22 cellular contexts compared by ENCODE assay signal in the genomic region with DNA sequence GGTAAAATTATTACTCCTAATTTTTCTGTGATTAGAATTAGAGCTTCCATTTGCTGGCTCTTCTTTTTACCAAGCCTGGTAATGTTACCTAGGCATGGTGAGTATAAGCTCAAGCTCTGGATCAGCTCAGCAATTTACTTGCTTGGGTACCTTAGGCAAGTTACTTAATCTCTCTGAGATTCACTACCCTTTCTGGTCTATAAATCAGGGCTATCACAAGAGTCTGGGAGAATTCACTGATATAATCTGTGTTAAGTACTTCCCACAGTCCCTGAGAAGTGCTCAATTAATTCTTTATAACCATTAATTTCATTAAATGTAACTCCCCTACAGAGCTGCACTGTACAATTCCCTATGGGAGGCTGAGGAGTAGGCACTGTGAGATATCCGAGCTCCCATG.
"Had no signal": no experiment of that assay in that cellular context is flagged by ENCODE, and none has a peak within 500 bp of the region (broad histone marks: within the 10 kb centered on the region; RNA-seq: fewer than 3 reads in every experiment).

No MANE protein-coding gene starts in this region.

- ATAC-seq: esophagus mucosa; heart right ventricle; natural killer cell treated with Interleukin-12 subunit alpha and Interleukin-12 subunit beta and Interleukin-15 and Interleukin-18, amount 100 ng/mL, for 72 hours; stimulated activated naive B cell treated with anti-CD40 and anti-IgM and Interleukin-4, amounts not matched to agents 10 μg/mL and 1 μg/mL and 100 μg/mL, for 72 hours had no signal

- H3K27me3 Mint-ChIP-seq: activated CD4-positive, alpha-beta T cell treated with anti-CD3 and anti-CD28 coated beads, Interleukin-2, amount 10 ng/mL, durations not matched to agents 7 days and 5 days; natural killer cell treated with Interleukin-12 subunit alpha and Interleukin-12 subunit beta and Interleukin-15 and Interleukin-18, amount 100 ng/mL, for 72 hours; stimulated activated naive B cell treated with anti-CD40 and anti-IgM and Interleukin-4, amounts not matched to agents 10 μg/mL and 1 μg/mL and 100 μg/mL, for 72 hours had no signal

- H3K9me3 ChIP-seq: ascending aorta, heart right ventricle, thoracic aorta, upper lobe of left lung had no signal

- DNase-seq: activated CD4-positive, alpha-beta T cell treated with anti-CD3 and anti-CD28 coated beads, Interleukin-2, amount 10 ng/mL, durations not matched to agents 7 days and 5 days; activated CD4-positive, CD25-positive, alpha-beta regulatory T cell; activated CD8-positive, alpha-beta memory T cell treated with anti-CD3 and anti-CD28 coated beads for 24 hours; activated CD8-positive, alpha-beta memory T cell treated with anti-CD3 and anti-CD28 coated beads, Interleukin-2, amount 50 U/mL, for 48 hours; activated gamma-delta T cell treated with Interleukin-2 at 50 U/mL for 16 hours; cerebellar nuclear complex; cortex of kidney; effector CD4-positive, alpha-beta T cell; heart right ventricle; mesenchymal stem cell; occipital lobe; posterior cingulate gyrus; retina; stimulated activated naive B cell treated with anti-CD40 and anti-IgM and Interleukin-4, amounts not matched to agents 10 μg/mL and 1 μg/mL and 100 μg/mL, for 72 hours; SW 1271; T-helper 9 cell; upper lobe of left lung had no signal

- H3K27me3 ChIP-seq: ascending aorta, heart right ventricle, upper lobe of left lung had no signal

- H3K27ac Mint-ChIP-seq: activated CD4-positive, alpha-beta T cell treated with anti-CD3 and anti-CD28 coated beads, Interleukin-2, amount 10 ng/mL, durations not matched to agents 7 days and 5 days; stimulated activated naive B cell treated with anti-CD40 and anti-IgM and Interleukin-4, amounts not matched to agents 10 μg/mL and 1 μg/mL and 100 μg/mL, for 72 hours had no signal

- H3K36me3 ChIP-seq: thoracic aorta had no signal

- H3K4me3 ChIP-seq: ascending aorta, heart right ventricle, thoracic aorta, upper lobe of left lung had no signal

- H3K4me3 Mint-ChIP-seq: activated CD4-positive, alpha-beta T cell treated with anti-CD3 and anti-CD28 coated beads, Interleukin-2, amount 10 ng/mL, durations not matched to agents 7 days and 5 days; natural killer cell treated with Interleukin-12 subunit alpha and Interleukin-12 subunit beta and Interleukin-15 and Interleukin-18, amount 100 ng/mL, for 72 hours; stimulated activated naive B cell treated with anti-CD40 and anti-IgM and Interleukin-4, amounts not matched to agents 10 μg/mL and 1 μg/mL and 100 μg/mL, for 72 hours had no signal

- H3K27ac ChIP-seq: ascending aorta, heart right ventricle, thoracic aorta, upper lobe of left lung had no signal

- FAIRE-seq: bronchial epithelial cell had no signal

- H3K36me3 Mint-ChIP-seq: natural killer cell treated with Interleukin-12 subunit alpha and Interleukin-12 subunit beta and Interleukin-15 and Interleukin-18, amount 100 ng/mL, for 72 hours had no signal

- H3K4me1 ChIP-seq: ascending aorta had no signal

- H3K9me3 Mint-ChIP-seq: activated CD4-positive, alpha-beta T cell treated with anti-CD3 and anti-CD28 coated beads, Interleukin-2, amount 10 ng/mL, durations not matched to agents 7 days and 5 days; natural killer cell treated with Interleukin-12 subunit alpha and Interleukin-12 subunit beta and Interleukin-15 and Interleukin-18, amount 100 ng/mL, for 72 hours; stimulated activated naive B cell treated with anti-CD40 and anti-IgM and Interleukin-4, amounts not matched to agents 10 μg/mL and 1 μg/mL and 100 μg/mL, for 72 hours had no signal
